Comparison of ENCODE assay signal across 9 cellular contexts in genomic region chrX:146259207-146259606, GRCh38.
"Had no signal": no experiment of that assay in that cellular context is flagged by ENCODE, and none has a peak within 500 bp of the region (broad histone marks: within the 10 kb centered on the region; RNA-seq: fewer than 3 reads in every experiment).

No MANE protein-coding gene starts in this region.

- H3K4me2 ChIP-seq: KMS-11 had no signal

- H3K27ac ChIP-seq: HL-60, KMS-11 had no signal

- H3K27ac Mint-ChIP-seq: IgD-negative memory B cell had no signal

- DNase-seq: IMR-90, KBM-7, KG1 had no signal

- H3K27me3 Mint-ChIP-seq: IgD-negative memory B cell had no signal

- H3K9ac ChIP-seq: KMS-11 had no signal

- ATAC-seq: HepG2, K562 had no signal

- FAIRE-seq: HepG2, HTR-8/SVneo, K562 had no signal

- H3K4me3 ChIP-seq: K562 had no signal
